ENCODE assay signal across 1 cellular context in the genomic region with DNA sequence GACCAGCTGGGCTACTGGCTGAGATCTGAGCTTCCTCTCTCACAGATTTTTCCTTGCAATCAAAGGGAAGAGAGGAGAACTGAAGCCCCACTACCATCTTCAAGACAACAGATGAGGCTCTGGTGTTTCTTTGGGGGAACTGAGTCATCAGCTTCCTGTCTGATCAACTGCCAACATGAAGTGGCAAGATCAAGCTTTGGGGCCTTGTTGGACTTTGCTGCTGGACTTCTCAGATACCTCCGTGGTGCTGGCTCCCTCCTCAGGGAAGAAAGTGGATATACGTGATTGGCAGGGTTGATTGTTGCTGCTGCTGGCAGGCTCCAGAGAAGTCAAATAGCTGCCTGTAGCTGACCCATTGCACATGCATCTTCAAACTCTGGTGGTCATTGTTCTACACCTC.
A peak's percentile ranks its signal among the peaks of the same experiment; 100 is the strongest.
TF ChIP-seq lines count a peak whose summit lies in the region.

No MANE protein-coding gene starts in this region.

TF ChIP-seq in IMR-90, 13 proteins besides CTCF, POLR2A, EP300 and RAD21:
- TF ChIP-seq MXI1 (IDR thresholded peaks at IDR 0.05; ENCODE audit: borderline replicate concordance, low read depth, low read length), result no peak
- peak; percentile 56 for TF ChIP-seq SMC3 (IDR thresholded peaks at IDR 0.05; ENCODE audit: low read depth, low read length)
